In the genomic region with DNA sequence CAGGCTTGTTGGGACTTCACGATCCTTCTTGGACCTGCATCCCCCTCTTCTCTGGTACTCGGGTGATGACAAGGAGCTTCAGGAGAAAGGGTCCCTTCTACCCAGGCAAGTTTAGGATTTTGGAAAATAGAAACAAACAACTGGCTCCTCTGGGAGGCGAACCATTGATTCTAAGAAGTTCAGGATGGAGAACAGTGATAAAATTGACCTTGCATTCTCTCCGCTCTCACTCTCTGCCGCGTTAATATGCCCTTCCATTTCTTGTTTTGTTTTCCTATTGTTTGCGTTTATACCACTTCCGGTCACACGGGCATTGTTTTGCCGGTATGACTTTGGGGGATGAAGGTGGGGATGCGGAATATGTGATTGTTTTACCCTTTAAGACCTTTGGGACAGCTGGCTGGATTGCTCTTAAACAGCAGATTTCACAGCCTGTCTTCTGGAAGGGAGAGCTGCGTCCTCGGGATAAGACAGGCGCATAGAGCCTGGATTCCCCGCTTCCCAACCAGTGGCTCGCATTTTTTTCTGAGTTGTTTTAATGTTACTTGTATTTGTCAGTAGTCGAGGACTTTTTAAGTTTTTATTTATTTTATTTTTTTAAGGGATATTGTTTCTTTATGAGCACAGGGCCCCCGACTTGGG, we compare ENCODE assay signal across 8 cellular contexts.
DNase-seq lines count a peak whose midpoint lies in the region; ATAC-seq and TF ChIP-seq lines count a peak whose summit lies in the region.

No MANE protein-coding gene starts in this region.

- ATAC-seq in activated CD4-positive, CD25-positive, alpha-beta regulatory T cell treated with anti-CD3 and anti-CD28 coated beads, Interleukin-2, amount 50 U/mL, for 24 hours = no peak

- no TSS peak for BruUV-seq in A673 (replicated peaks; lab: Mats Ljungman, UMichigan)

- H3K4me3 ChIP-seq in A673 (ENCODE audit: low read depth, low read length, poor library complexity, severe bottlenecking) (peak overlapping the region; percentile 57), adipocyte (ENCODE audit: low read length) (peak overlapping the region; percentile 80)

- DNase-seq in A673 (ENCODE audit: low spot score) = peak; percentile 20
- DNase-seq in HCEC 1CT = peak; percentile 9
- peak; percentile 56 for DNase-seq in adipocyte (ENCODE audit: low read depth)
- peak; percentile 58 for DNase-seq in left kidney (ENCODE audit: low read depth, low spot score)
- no peak for DNase-seq in RPMI8226
- no peak for DNase-seq in ecto neural progenitor cell (ENCODE audit: low spot score)
- DNase-seq in GM19238 (ENCODE audit: insufficient read length, low spot score) = no peak

- H3K9ac ChIP-seq in adipocyte (ENCODE audit: low read length) = peak overlapping the region; percentile 52

- POLR2A ChIA-PET in A673 (lab: Charles Lee; ENCODE audit: low non-redundant PET) = interaction anchor here (0.6 to 0.7 kb wide), 2 partner anchors 9 to 344 kb away, joined by 3 to 5 read pairs; no protein-coding TSS in a partner anchor

- H3K27me3 ChIP-seq in A673 (replicated peaks; ENCODE audit: insufficient read depth, low read depth, low read length, poor library complexity) (no peaks in the 10 kb centered on the region), adipocyte (replicated peaks; ENCODE audit: control insufficient read depth, insufficient read depth, low read length) (peaks cover 19% of the 10 kb centered on the region)

- H3K36me3 ChIP-seq in A673 (ENCODE audit: insufficient read depth, low read length, poor library complexity, severe bottlenecking) (no peaks in the 10 kb centered on the region), adipocyte (ENCODE audit: control insufficient read depth, insufficient read depth, low read length, severe bottlenecking) (no peaks in the 10 kb centered on the region)

- no peaks in the 10 kb centered on the region for H3K9me3 ChIP-seq in A673 (ENCODE audit: low read depth, low read length, poor library complexity, severe bottlenecking)
- H3K9me3 ChIP-seq in adipocyte (ENCODE audit: control insufficient read depth, low read length) = no peaks in the 10 kb centered on the region

- no peak overlapping the region for H3K27ac ChIP-seq in A673 (ENCODE audit: low read depth, low read length, poor library complexity, severe bottlenecking)

- intact Hi-C loops in A673 (cut with micrococcal nuclease; ENCODE audit: unreplicated experiment) = no loop called here

- TF ChIP-seq CTCF in A673 (conservative IDR thresholded peaks at IDR 0.05; ENCODE audit: low read depth, low read length) = no peak

- CTCF ChIA-PET in A673 (lab: Charles Lee) = interaction anchor here (0.5 to 2.1 kb wide), 4 partner anchors 8 to 601 kb away, joined by 3 to 8 read pairs (median 3); no protein-coding TSS in a partner anchor

- H3K4me1 ChIP-seq in A673 (ENCODE audit: insufficient read depth, low read length, poor library complexity, severe bottlenecking) = no peaks in the 10 kb centered on the region
- H3K4me1 ChIP-seq in adipocyte (ENCODE audit: control insufficient read depth, insufficient read depth, low read length) = peaks cover 10% of the 10 kb centered on the region

Comparison
In these comparisons a context has a peak if more than half of its experiments do, and no peak if none do; other contexts are left out.
1. DNase-seq: peak in A673 (single experiment), HCEC 1CT (single experiment), adipocyte (single experiment) and left kidney (single experiment); none in RPMI8226 (single experiment), ecto neural progenitor cell (single experiment) and GM19238 (single experiment).